ENCODE assay signal across 11 cellular contexts in genomic region chr19:42197375-42197817, GRCh38. TPM values are rescaled to one million over a fixed set of nuclear protein-coding genes. Genes with fewer than 3 reads are reported as not detected.
A peak's percentile ranks its signal among the peaks of the same experiment; 100 is the strongest.
DNase-seq lines count a peak whose midpoint lies in the region; ATAC-seq and TF ChIP-seq lines count a peak whose summit lies in the region.
"Had no signal": no experiment of that assay in that cellular context is flagged by ENCODE, and none has a peak within 500 bp of the region (broad histone marks: within the 10 kb centered on the region; RNA-seq: fewer than 3 reads in every experiment).

No MANE protein-coding gene starts in this region.

- CTCF ChIA-PET in HEK293T (lab: Yijun Ruan, JAX) = no interaction called here

- intact Hi-C loops in natural killer cell (cut with micrococcal nuclease) = loop anchor here (5.0 kb wide), 1 partner anchor 65 kb away; the partner anchor contains the start of gene POU2F2

- H3K36me3 Mint-ChIP-seq in activated naive CD8-positive, alpha-beta T cell treated with anti-CD3 and anti-CD28 coated beads, Interleukin-2, amount 50 U/mL, for 24 hours (ENCODE audit: low read depth) = peaks cover 26% of the 10 kb centered on the region
- no peaks in the 10 kb centered on the region for H3K36me3 Mint-ChIP-seq in natural killer cell

- H3K36me3 ChIP-seq in H7 (replicated peaks; ENCODE audit: control insufficient read depth, insufficient read depth, low read length) = peaks cover 17% of the 10 kb centered on the region

- no peaks in the 10 kb centered on the region for H3K27me3 Mint-ChIP-seq in activated naive CD8-positive, alpha-beta T cell treated with anti-CD3 and anti-CD28 coated beads, Interleukin-2, amount 50 U/mL, for 24 hours
- H3K27me3 Mint-ChIP-seq in natural killer cell (ENCODE audit: low read depth in 2 of 2) = no peaks in the 10 kb centered on the region

- no peaks in the 10 kb centered on the region for H3K27me3 ChIP-seq in H7 (ENCODE audit: control insufficient read depth, insufficient read depth, low read length)
- H3K27me3 ChIP-seq: tibial artery had no signal

- no peak overlapping the region for H3K4me3 ChIP-seq in H7 (ENCODE audit: insufficient read depth, low read depth, low read length)
- H3K4me3 ChIP-seq: tibial artery had no signal

- POLR2A ChIA-PET in HEK293T (lab: Yijun Ruan, JAX) = no interaction called here

- H3K27ac Mint-ChIP-seq in activated naive CD8-positive, alpha-beta T cell treated with anti-CD3 and anti-CD28 coated beads, Interleukin-2, amount 50 U/mL, for 24 hours = peak overlapping the region; percentile 49
- peak overlapping the region; percentile 91 to 95 for H3K27ac Mint-ChIP-seq in natural killer cell

- DNase-seq in H7 (peak; percentile 81), NOMO-1 (lab: John Stamatoyannopoulos, UW; ENCODE audit: unreplicated experiment in 2 of 2) (peak; percentile 58 to 72), natural killer cell (no peak), HEK293T (ENCODE audit: extremely low spot score) (no peak), KG1 (lab: John Stamatoyannopoulos, UW) (no peak), NCI-H128 (lab: John Stamatoyannopoulos, UW; ENCODE audit: unreplicated experiment) (no peak)
- DNase-seq in activated naive CD8-positive, alpha-beta T cell treated with anti-CD3 and anti-CD28 coated beads, Interleukin-2, amount 50 U/mL, for 24 hours = no peak
- DNase-seq: caudate nucleus, IMR-90, NCI-H446, tibial artery had no signal

- ATAC-seq in activated naive CD8-positive, alpha-beta T cell treated with anti-CD3 and anti-CD28 coated beads, Interleukin-2, amount 50 U/mL, for 24 hours = no peak
- no peak for ATAC-seq in natural killer cell

- peaks cover 4% of the 10 kb centered on the region for H3K9me3 Mint-ChIP-seq in activated naive CD8-positive, alpha-beta T cell treated with anti-CD3 and anti-CD28 coated beads, Interleukin-2, amount 50 U/mL, for 24 hours
- H3K9me3 Mint-ChIP-seq in natural killer cell = peaks cover 0 to 2% of the 10 kb centered on the region in 2 donors

- H3K4me1 Mint-ChIP-seq in activated naive CD8-positive, alpha-beta T cell treated with anti-CD3 and anti-CD28 coated beads, Interleukin-2, amount 50 U/mL, for 24 hours = peaks cover 66% of the 10 kb centered on the region
- H3K4me1 Mint-ChIP-seq in natural killer cell = peaks cover 64 to 68% of the 10 kb centered on the region in 2 donors

- no peak overlapping the region for H3K4me3 Mint-ChIP-seq in activated naive CD8-positive, alpha-beta T cell treated with anti-CD3 and anti-CD28 coated beads, Interleukin-2, amount 50 U/mL, for 24 hours
- peak overlapping the region; percentile 42 for H3K4me3 Mint-ChIP-seq in natural killer cell

- no peak for TF ChIP-seq CTCF in natural killer cell (IDR thresholded peaks at IDR 0.05)

TF ChIP-seq in HEK293T, 16 proteins besides CTCF, POLR2A, EP300 and RAD21:
- TF ChIP-seq HDGF (IDR thresholded peaks at IDR 0.05; ENCODE audit: borderline replicate concordance) = no peak
- no peak for TF ChIP-seq NFRKB (IDR thresholded peaks at IDR 0.05)
- TF ChIP-seq LEF1 (IDR thresholded peaks at IDR 0.05; ENCODE audit: borderline replicate concordance) = no peak
- TF ChIP-seq FOXM1 (IDR thresholded peaks at IDR 0.05; ENCODE audit: borderline replicate concordance) = no peak
- no peak for TF ChIP-seq ZNF384 (IDR thresholded peaks at IDR 0.05)
- TF ChIP-seq SP1 (IDR thresholded peaks at IDR 0.05) = no peak
- TF ChIP-seq BHLHE40 (IDR thresholded peaks at IDR 0.05; ENCODE audit: borderline replicate concordance) = no peak
- TF ChIP-seq CTBP1 (IDR thresholded peaks at IDR 0.05; ENCODE audit: borderline replicate concordance) = no peak
- TF ChIP-seq PKNOX1 (IDR thresholded peaks at IDR 0.05) = no peak
- TF ChIP-seq ELF4 (IDR thresholded peaks at IDR 0.05) = no peak
- no peak for TF ChIP-seq FOXK2 (IDR thresholded peaks at IDR 0.05)
- TF ChIP-seq L3MBTL2 (conservative IDR thresholded peaks at IDR 0.05) = no peak
- TF ChIP-seq TARDBP (IDR thresholded peaks at IDR 0.05) = no peak

RNA-seq across cellular contexts. Expression of gene DEDD2, which starts 20.1 kb away (rescaled TPM):
- 58.0 and 63.6 TPM in 2 replicates for total RNA-seq in H7 (2014; rRNA removed; shearing (Covaris generic))
- total RNA-seq in natural killer cell = 100 to 1,000 TPM in 1 of 3 donors, 10 to 100 TPM in 2; 83.2 to 110 (median 83.7) TPM

RNA-seq across cellular contexts. Expression of gene ZNF526, which starts 22.7 kb away (rescaled TPM):
- total RNA-seq in H7 (2014; rRNA removed; shearing (Covaris generic)) = 14.6 and 16.1 TPM in 2 replicates
- total RNA-seq in natural killer cell = 10 to 100 TPM in 2 of 3 donors, 1 to 10 TPM in 1; 8.8 to 10.6 (median 10.2) TPM

RNA-seq across cellular contexts. Expression of gene GSK3A, which starts 45.0 kb away (rescaled TPM):
- total RNA-seq in H7 (2014; rRNA removed; shearing (Covaris generic)) = 29.1 and 40.4 TPM in 2 replicates
- 10 to 100 TPM; 42.5 to 52.1 (median 44.1) TPM for total RNA-seq in natural killer cell

RNA-seq across cellular contexts. Expression of gene ERF, which starts 57.5 kb away (rescaled TPM):
- 73.0 and 106 TPM in 2 replicates for total RNA-seq in H7 (2014; rRNA removed; shearing (Covaris generic))
- total RNA-seq in natural killer cell = 100 to 1,000 TPM in 1 of 3 donors, 10 to 100 TPM in 2; 58.3 to 115 (median 75.6) TPM

Comparison
In these comparisons a context has a peak if more than half of its experiments do, and no peak if none do; other contexts are left out.
1. DNase-seq: peak in H7 (single experiment) and NOMO-1 (2 of 2); none in activated naive CD8-positive, alpha-beta T cell treated with anti-CD3 and anti-CD28 coated beads, Interleukin-2, amount 50 U/mL, for 24 hours (single experiment), natural killer cell (single experiment), HEK293T (single experiment), KG1 (single experiment) and NCI-H128 (single experiment).